ENCODE assay signal across 28 cellular contexts in the genomic region with DNA sequence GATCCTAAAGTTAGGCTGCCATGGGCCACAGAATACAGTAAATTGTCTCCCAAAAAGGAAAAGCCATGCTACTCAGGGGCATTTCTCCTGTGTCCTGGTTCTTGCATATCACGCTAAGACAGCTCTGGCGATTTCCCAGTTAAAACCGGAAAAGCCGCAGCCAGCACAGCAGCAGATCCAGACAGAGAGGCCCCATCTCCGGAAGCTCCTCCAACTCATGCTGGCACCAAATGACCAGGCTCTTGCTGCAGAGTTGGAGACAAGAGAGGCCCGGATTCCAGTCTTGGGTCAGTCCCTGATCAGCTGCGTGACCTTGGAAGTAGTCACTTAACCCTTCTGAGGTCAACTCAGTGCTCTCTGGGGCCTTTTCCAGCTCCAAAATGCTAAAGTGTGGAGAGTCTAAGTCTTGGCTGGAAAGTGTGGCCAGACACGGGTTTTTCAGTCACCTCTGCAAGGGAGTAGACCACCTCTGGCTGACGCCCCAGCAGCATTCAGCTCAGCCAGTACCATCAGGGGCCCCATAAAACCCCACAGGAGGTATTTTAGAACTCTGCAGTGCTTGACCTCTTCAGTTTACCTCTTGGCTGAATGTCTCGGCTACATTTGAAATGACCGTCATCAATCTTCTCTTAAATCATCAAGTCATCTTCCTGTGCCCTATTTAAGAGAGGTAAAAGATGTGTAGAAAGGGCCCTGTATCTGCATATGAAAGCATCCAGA. TPM values are rescaled to one million over a fixed set of nuclear protein-coding genes. Genes with fewer than 3 reads are reported as not detected.
"Had no signal": no experiment of that assay in that cellular context is flagged by ENCODE, and none has a peak within 500 bp of the region (broad histone marks: within the 10 kb centered on the region; RNA-seq: fewer than 3 reads in every experiment).

No MANE protein-coding gene starts in this region.

- H3K4me1 ChIP-seq: adrenal gland, foreskin keratinocyte, heart right ventricle, left ventricle myocardium inferior, pancreas, prostate gland, right atrium auricular region, uterus had no signal

- H3K4me3 ChIP-seq: adrenal gland, coronary artery, heart right ventricle, left ventricle myocardium inferior, pancreas, prostate gland, right atrium auricular region, thoracic aorta, uterus had no signal

- H3K9me3 ChIP-seq: adrenal gland, heart right ventricle, left ventricle myocardium inferior, pancreas, prostate gland, right atrium auricular region, thoracic aorta, uterus had no signal

- H3K36me3 ChIP-seq: adrenal gland, heart right ventricle, left ventricle myocardium inferior, pancreas, prostate gland, right atrium auricular region, thoracic aorta, uterus had no signal

- ATAC-seq: activated CD4-positive, alpha-beta T cell treated with anti-CD3 and anti-CD28 coated beads for 36 hours; esophagus mucosa; foreskin keratinocyte; heart right ventricle; naive thymus-derived CD4-positive, alpha-beta T cell; pancreas; stimulated activated naive CD8-positive, alpha-beta T cell treated with anti-CD3 and anti-CD28 coated beads, Interleukin-15, Interleukin-2, amounts not matched to agents 100 U/mL and 50 U/mL, for 24 hours had no signal

- DNase-seq: activated CD4-positive, alpha-beta T cell treated with anti-CD3 and anti-CD28 coated beads for 36 hours; activated CD4-positive, alpha-beta T cell treated with anti-CD3 and anti-CD28 coated beads, Interleukin-2, amount 50 U/mL, for 4 hours; activated CD4-positive, CD25-positive, alpha-beta regulatory T cell; activated CD8-positive, alpha-beta memory T cell treated with anti-CD3 and anti-CD28 coated beads for 24 hours; activated effector memory CD4-positive, alpha-beta T cell treated with Interleukin-2 at 50 U/mL for 16 hours; activated naive CD4-positive, alpha-beta T cell treated with anti-CD3 and anti-CD28 coated beads for 36 hours; activated naive CD8-positive, alpha-beta T cell treated with anti-CD3 and anti-CD28 coated beads for 36 hours; adrenal gland; aorta; foreskin keratinocyte; heart right ventricle; kidney glomerular epithelial cell; left ventricle myocardium inferior; naive thymus-derived CD4-positive, alpha-beta T cell; pancreas; stimulated activated CD4-positive, alpha-beta T cell treated with anti-CD3 and anti-CD28 coated beads, Interleukin-12 subunit alpha, Interleukin-12 subunit beta, amount 100 ng/mL, for 4 hours; stimulated activated CD4-positive, alpha-beta T cell treated with anti-CD3 and anti-CD28 coated beads, Interleukin-4, amount 100 ng/mL, for 1 hour; stimulated activated naive CD8-positive, alpha-beta T cell treated with anti-CD3 and anti-CD28 coated beads, Interleukin-15, Interleukin-2, amounts not matched to agents 100 U/mL and 50 U/mL, for 24 hours; trophoblast cell; uterus had no signal

- H3K27ac ChIP-seq: adrenal gland, coronary artery, foreskin keratinocyte, heart right ventricle, left ventricle myocardium inferior, pancreas, prostate gland, right atrium auricular region, thoracic aorta, uterus had no signal

- H3K27me3 ChIP-seq: adrenal gland, foreskin keratinocyte, pancreas, right atrium auricular region, uterus had no signal

RNA-seq across cellular contexts. Expression of gene GDNF, which starts 16.2 kb away (rescaled TPM):
- total RNA-seq: activated CD4-positive, alpha-beta T cell treated with anti-CD3 and anti-CD28 coated beads for 36 hours; activated naive CD4-positive, alpha-beta T cell treated with anti-CD3 and anti-CD28 coated beads for 36 hours; activated naive CD8-positive, alpha-beta T cell treated with anti-CD3 and anti-CD28 coated beads for 36 hours; cerebellum; glomerular endothelial cell; naive thymus-derived CD4-positive, alpha-beta T cell; T-helper 1 cell treated with Interleukin-12 subunit alpha and Interleukin-12 subunit beta and Interleukin-4 antibody, amounts not matched to agents 30 ng/mL and 1 ng/mL, for 36 hours had no signal
